ENCODE assay signal across 1 cellular context in the genomic region with DNA sequence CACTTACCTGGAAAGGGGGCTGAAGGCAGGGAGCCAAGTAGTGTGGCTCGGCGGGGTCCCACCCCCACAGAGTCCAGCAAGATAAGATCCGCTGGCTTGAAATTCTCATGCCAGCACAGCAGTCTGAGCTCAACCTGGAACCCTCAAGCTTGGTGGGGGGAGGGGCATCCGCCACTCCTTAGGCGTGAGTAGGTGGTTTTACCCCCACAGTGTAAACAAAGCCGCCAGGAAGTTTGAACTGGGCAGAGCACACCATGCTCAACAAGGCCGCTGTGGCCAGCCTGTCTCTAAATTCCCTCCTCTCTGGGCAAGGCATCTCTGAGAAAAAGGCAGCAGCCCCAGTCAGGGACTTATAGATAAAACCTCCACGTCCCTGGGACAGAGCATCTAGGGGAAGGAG.
A peak's percentile ranks its signal among the peaks of the same experiment; 100 is the strongest.
TF ChIP-seq lines count a peak whose summit lies in the region.

No MANE protein-coding gene starts in this region.

TF ChIP-seq in HepG2, 621 proteins besides CTCF, POLR2A, EP300 and RAD21 (continued from another document):
- TF ChIP-seq, protein P1, sequence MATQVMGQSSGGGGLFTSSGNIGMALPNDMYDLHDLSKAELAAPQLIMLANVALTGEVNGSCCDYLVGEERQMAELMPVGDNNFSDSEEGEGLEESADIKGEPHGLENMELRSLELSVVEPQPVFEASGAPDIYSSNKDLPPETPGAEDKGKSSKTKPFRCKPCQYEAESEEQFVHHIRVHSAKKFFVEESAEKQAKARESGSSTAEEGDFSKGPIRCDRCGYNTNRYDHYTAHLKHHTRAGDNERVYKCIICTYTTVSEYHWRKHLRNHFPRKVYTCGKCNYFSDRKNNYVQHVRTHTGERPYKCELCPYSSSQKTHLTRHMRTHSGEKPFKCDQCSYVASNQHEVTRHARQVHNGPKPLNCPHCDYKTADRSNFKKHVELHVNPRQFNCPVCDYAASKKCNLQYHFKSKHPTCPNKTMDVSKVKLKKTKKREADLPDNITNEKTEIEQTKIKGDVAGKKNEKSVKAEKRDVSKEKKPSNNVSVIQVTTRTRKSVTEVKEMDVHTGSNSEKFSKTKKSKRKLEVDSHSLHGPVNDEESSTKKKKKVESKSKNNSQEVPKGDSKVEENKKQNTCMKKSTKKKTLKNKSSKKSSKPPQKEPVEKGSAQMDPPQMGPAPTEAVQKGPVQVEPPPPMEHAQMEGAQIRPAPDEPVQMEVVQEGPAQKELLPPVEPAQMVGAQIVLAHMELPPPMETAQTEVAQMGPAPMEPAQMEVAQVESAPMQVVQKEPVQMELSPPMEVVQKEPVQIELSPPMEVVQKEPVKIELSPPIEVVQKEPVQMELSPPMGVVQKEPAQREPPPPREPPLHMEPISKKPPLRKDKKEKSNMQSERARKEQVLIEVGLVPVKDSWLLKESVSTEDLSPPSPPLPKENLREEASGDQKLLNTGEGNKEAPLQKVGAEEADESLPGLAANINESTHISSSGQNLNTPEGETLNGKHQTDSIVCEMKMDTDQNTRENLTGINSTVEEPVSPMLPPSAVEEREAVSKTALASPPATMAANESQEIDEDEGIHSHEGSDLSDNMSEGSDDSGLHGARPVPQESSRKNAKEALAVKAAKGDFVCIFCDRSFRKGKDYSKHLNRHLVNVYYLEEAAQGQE (IDR thresholded peaks at IDR 0.05; ENCODE audit: borderline replicate concordance in 1 of 2, low read depth in 1 of 2, low read length in 2 of 2) = no peak
- no peak for TF ChIP-seq ZNF180 (CRISPR knock-in tag; IDR thresholded peaks at IDR 0.05; ENCODE audit: borderline replicate concordance, low read depth)
- TF ChIP-seq, protein P2, sequence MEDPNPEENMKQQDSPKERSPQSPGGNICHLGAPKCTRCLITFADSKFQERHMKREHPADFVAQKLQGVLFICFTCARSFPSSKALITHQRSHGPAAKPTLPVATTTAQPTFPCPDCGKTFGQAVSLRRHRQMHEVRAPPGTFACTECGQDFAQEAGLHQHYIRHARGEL (CRISPR knock-in tag; IDR thresholded peaks at IDR 0.05) = no peak
- TF ChIP-seq, protein P3, sequence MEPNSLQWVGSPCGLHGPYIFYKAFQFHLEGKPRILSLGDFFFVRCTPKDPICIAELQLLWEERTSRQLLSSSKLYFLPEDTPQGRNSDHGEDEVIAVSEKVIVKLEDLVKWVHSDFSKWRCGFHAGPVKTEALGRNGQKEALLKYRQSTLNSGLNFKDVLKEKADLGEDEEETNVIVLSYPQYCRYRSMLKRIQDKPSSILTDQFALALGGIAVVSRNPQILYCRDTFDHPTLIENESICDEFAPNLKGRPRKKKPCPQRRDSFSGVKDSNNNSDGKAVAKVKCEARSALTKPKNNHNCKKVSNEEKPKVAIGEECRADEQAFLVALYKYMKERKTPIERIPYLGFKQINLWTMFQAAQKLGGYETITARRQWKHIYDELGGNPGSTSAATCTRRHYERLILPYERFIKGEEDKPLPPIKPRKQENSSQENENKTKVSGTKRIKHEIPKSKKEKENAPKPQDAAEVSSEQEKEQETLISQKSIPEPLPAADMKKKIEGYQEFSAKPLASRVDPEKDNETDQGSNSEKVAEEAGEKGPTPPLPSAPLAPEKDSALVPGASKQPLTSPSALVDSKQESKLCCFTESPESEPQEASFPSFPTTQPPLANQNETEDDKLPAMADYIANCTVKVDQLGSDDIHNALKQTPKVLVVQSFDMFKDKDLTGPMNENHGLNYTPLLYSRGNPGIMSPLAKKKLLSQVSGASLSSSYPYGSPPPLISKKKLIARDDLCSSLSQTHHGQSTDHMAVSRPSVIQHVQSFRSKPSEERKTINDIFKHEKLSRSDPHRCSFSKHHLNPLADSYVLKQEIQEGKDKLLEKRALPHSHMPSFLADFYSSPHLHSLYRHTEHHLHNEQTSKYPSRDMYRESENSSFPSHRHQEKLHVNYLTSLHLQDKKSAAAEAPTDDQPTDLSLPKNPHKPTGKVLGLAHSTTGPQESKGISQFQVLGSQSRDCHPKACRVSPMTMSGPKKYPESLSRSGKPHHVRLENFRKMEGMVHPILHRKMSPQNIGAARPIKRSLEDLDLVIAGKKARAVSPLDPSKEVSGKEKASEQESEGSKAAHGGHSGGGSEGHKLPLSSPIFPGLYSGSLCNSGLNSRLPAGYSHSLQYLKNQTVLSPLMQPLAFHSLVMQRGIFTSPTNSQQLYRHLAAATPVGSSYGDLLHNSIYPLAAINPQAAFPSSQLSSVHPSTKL (CRISPR knock-in tag; IDR thresholded peaks at IDR 0.05) = 0 out of 2 replicates have a peak, but pooled peaks have one; percentile 21
- TF ChIP-seq, protein P4, sequence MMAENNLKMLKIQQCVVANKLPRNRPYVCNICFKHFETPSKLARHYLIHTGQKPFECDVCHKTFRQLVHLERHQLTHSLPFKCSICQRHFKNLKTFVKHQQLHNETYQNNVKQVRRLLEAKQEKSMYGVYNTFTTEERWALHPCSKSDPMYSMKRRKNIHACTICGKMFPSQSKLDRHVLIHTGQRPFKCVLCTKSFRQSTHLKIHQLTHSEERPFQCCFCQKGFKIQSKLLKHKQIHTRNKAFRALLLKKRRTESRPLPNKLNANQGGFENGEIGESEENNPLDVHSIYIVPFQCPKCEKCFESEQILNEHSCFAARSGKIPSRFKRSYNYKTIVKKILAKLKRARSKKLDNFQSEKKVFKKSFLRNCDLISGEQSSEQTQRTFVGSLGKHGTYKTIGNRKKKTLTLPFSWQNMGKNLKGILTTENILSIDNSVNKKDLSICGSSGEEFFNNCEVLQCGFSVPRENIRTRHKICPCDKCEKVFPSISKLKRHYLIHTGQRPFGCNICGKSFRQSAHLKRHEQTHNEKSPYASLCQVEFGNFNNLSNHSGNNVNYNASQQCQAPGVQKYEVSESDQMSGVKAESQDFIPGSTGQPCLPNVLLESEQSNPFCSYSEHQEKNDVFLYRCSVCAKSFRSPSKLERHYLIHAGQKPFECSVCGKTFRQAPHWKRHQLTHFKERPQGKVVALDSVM (CRISPR knock-in tag; IDR thresholded peaks at IDR 0.05) = no peak
- no peak for TF ChIP-seq MED8 (CRISPR knock-in tag; IDR thresholded peaks at IDR 0.05; ENCODE audit: insufficient replicate concordance)
- TF ChIP-seq ZNF766 (CRISPR knock-in tag; IDR thresholded peaks at IDR 0.05; ENCODE audit: borderline replicate concordance) = no peak
- TF ChIP-seq ZNF563 (CRISPR knock-in tag; IDR thresholded peaks at IDR 0.05) = no peak
- no peak for TF ChIP-seq NFKBIZ (CRISPR knock-in tag; IDR thresholded peaks at IDR 0.05)
- TF ChIP-seq, protein P5, sequence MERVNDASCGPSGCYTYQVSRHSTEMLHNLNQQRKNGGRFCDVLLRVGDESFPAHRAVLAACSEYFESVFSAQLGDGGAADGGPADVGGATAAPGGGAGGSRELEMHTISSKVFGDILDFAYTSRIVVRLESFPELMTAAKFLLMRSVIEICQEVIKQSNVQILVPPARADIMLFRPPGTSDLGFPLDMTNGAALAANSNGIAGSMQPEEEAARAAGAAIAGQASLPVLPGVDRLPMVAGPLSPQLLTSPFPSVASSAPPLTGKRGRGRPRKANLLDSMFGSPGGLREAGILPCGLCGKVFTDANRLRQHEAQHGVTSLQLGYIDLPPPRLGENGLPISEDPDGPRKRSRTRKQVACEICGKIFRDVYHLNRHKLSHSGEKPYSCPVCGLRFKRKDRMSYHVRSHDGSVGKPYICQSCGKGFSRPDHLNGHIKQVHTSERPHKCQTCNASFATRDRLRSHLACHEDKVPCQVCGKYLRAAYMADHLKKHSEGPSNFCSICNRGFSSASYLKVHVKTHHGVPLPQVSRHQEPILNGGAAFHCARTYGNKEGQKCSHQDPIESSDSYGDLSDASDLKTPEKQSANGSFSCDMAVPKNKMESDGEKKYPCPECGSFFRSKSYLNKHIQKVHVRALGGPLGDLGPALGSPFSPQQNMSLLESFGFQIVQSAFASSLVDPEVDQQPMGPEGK (CRISPR knock-in tag; IDR thresholded peaks at IDR 0.05) = peak; percentile 32; the same call in 1 of the 2 replicates
- TF ChIP-seq KLF9 (CRISPR knock-in tag; IDR thresholded peaks at IDR 0.05; ENCODE audit: low read depth) = no peak
- no peak for TF ChIP-seq ZC3H13 (CRISPR knock-in tag; IDR thresholded peaks at IDR 0.05)
- TF ChIP-seq MAF1 (CRISPR knock-in tag; IDR thresholded peaks at IDR 0.05; ENCODE audit: borderline replicate concordance) = no peak
- no peak for TF ChIP-seq KDM1A (CRISPR knock-in tag; IDR thresholded peaks at IDR 0.05)
- no peak for TF ChIP-seq ZNF33B (CRISPR knock-in tag; IDR thresholded peaks at IDR 0.05)
- TF ChIP-seq, protein P6, sequence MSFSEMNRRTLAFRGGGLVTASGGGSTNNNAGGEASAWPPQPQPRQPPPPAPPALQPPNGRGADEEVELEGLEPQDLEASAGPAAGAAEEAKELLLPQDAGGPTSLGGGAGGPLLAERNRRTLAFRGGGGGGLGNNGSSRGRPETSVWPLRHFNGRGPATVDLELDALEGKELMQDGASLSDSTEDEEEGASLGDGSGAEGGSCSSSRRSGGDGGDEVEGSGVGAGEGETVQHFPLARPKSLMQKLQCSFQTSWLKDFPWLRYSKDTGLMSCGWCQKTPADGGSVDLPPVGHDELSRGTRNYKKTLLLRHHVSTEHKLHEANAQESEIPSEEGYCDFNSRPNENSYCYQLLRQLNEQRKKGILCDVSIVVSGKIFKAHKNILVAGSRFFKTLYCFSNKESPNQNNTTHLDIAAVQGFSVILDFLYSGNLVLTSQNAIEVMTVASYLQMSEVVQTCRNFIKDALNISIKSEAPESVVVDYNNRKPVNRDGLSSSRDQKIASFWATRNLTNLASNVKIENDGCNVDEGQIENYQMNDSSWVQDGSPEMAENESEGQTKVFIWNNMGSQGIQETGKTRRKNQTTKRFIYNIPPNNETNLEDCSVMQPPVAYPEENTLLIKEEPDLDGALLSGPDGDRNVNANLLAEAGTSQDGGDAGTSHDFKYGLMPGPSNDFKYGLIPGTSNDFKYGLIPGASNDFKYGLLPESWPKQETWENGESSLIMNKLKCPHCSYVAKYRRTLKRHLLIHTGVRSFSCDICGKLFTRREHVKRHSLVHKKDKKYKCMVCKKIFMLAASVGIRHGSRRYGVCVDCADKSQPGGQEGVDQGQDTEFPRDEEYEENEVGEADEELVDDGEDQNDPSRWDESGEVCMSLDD (CRISPR knock-in tag; IDR thresholded peaks at IDR 0.05; ENCODE audit: borderline replicate concordance) = no peak
- no peak for TF ChIP-seq ATRX (CRISPR knock-in tag; IDR thresholded peaks at IDR 0.05; ENCODE audit: borderline replicate concordance)
- no peak for TF ChIP-seq PAF1 (CRISPR knock-in tag; IDR thresholded peaks at IDR 0.05)
- TF ChIP-seq ZNF644 (CRISPR knock-in tag; IDR thresholded peaks at IDR 0.05; ENCODE audit: low read depth) = no peak
- no peak for TF ChIP-seq KDM6A (CRISPR knock-in tag; IDR thresholded peaks at IDR 0.05; ENCODE audit: low read depth)
- no peak for TF ChIP-seq FLYWCH1 (CRISPR knock-in tag; IDR thresholded peaks at IDR 0.05)
- no peak for TF ChIP-seq ZNF430 (CRISPR knock-in tag; IDR thresholded peaks at IDR 0.05)
- TF ChIP-seq FOXA3 (CRISPR knock-in tag; IDR thresholded peaks at IDR 0.05) = peak; percentile 71; the same call in 1 of the 2 replicates
- TF ChIP-seq, protein P7, sequence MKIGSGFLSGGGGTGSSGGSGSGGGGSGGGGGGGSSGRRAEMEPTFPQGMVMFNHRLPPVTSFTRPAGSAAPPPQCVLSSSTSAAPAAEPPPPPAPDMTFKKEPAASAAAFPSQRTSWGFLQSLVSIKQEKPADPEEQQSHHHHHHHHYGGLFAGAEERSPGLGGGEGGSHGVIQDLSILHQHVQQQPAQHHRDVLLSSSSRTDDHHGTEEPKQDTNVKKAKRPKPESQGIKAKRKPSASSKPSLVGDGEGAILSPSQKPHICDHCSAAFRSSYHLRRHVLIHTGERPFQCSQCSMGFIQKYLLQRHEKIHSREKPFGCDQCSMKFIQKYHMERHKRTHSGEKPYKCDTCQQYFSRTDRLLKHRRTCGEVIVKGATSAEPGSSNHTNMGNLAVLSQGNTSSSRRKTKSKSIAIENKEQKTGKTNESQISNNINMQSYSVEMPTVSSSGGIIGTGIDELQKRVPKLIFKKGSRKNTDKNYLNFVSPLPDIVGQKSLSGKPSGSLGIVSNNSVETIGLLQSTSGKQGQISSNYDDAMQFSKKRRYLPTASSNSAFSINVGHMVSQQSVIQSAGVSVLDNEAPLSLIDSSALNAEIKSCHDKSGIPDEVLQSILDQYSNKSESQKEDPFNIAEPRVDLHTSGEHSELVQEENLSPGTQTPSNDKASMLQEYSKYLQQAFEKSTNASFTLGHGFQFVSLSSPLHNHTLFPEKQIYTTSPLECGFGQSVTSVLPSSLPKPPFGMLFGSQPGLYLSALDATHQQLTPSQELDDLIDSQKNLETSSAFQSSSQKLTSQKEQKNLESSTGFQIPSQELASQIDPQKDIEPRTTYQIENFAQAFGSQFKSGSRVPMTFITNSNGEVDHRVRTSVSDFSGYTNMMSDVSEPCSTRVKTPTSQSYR (CRISPR knock-in tag; IDR thresholded peaks at IDR 0.05; ENCODE audit: borderline replicate concordance) = peak; percentile 89
- no peak for TF ChIP-seq EHMT2 (IDR thresholded peaks at IDR 0.05; ENCODE audit: borderline replicate concordance, low read depth, low read length)
- no peak for TF ChIP-seq RCOR2 (CRISPR knock-in tag; IDR thresholded peaks at IDR 0.05)
